ENCODE assay signal across 18 cellular contexts in genomic region chr6:14065350-14065749, GRCh38. TPM values are rescaled to one million over a fixed set of nuclear protein-coding genes. Genes with fewer than 3 reads are reported as not detected.
DNase-seq lines count a peak whose midpoint lies in the region; ATAC-seq, FAIRE-seq and TF ChIP-seq lines count a peak whose summit lies in the region.
"Had no signal": no experiment of that assay in that cellular context is flagged by ENCODE, and none has a peak within 500 bp of the region (broad histone marks: within the 10 kb centered on the region; RNA-seq: fewer than 3 reads in every experiment).

No MANE protein-coding gene starts in this region.

- no peak overlapping the region for H4K91ac ChIP-seq in H1 (replicated peaks; ENCODE audit: insufficient read length, low read length)

- H3K79me1 ChIP-seq in H1 (ENCODE audit: low read depth, low read length): no peaks in the 10 kb centered on the region

- H3K4me3 Mint-ChIP-seq in naive thymus-derived CD4-positive, alpha-beta T cell: no peak overlapping the region
- H3K4me3 Mint-ChIP-seq: CD4-positive, alpha-beta memory T cell; GM23338 had no signal

- no CpG with 5 or more reads among the region's 1 CpG for WGBS in H1 (ENCODE audit: extremely low coverage in 1 of 2, insufficient coverage in 1 of 2, insufficient read length in 1 of 2, insufficient replicate concordance in 2 of 2, low coverage in 1 of 2, low lambda C conversion rate in 2 of 2, missing lambda C conversion rate in 1 of 2), 2 experiments
- 77 to 90% methylated on average over 1 of the region's 1 CpG for WGBS in sigmoid colon, 2 donors
- 92 to 95% methylated on average over 1 of the region's 1 CpG for WGBS in thyroid gland, 2 donors

- no peak overlapping the region for H3K18ac ChIP-seq in H1 (ENCODE audit: extremely low read depth, low read length)

- intact Hi-C loops in sigmoid colon (cut with DNase I) (loop anchor here (5.0 to 10.0 kb wide), 2 partner anchors 273 to 731 kb away; no protein-coding TSS in a partner anchor), thyroid gland (cut with DNase I) (loop anchor here (5.0 to 10.0 kb wide), 2 partner anchors 158 to 271 kb away; no protein-coding TSS in a partner anchor)
- intact Hi-C loops in naive thymus-derived CD4-positive, alpha-beta T cell (cut with micrococcal nuclease): loop anchor here (5.0 to 10.0 kb wide), 5 partner anchors 77 to 1559 kb away; partner anchors contain the start of gene SIRT5 (in 1 of the 2)

- H3K9me3 ChIP-seq in HEK293 (ENCODE audit: control insufficient read depth, insufficient read depth, low read depth, low read length): peaks cover 3% of the 10 kb centered on the region; the same call in 1 of the 2 replicates
- H3K9me3 ChIP-seq in H1 (ENCODE audit: insufficient read depth in 2 of 2, low read depth in 1 of 2, low read length in 1 of 2): peaks cover 3 to 4% of the 10 kb centered on the region in 2 experiments; a peak in 1 of 4 replicates
- peaks cover 0 to 3% (median 0%) of the 10 kb centered on the region in 4 donors for H3K9me3 ChIP-seq in sigmoid colon
- no peaks in the 10 kb centered on the region for H3K9me3 ChIP-seq in naive thymus-derived CD4-positive, alpha-beta T cell (ENCODE audit: control insufficient read depth in 2 of 3, low read length in 3 of 3)
- H3K9me3 ChIP-seq in thyroid gland: no peaks in the 10 kb centered on the region
- H3K9me3 ChIP-seq: HAP-1 had no signal

- H4K20me1 ChIP-seq in H1 (replicated peaks in 1 of 2; ENCODE audit: control insufficient read depth in 1 of 2, insufficient read depth in 2 of 2, low read length in 2 of 2): no peaks in the 10 kb centered on the region

- 0 out of 2 replicates have a peak overlapping the region, but pooled peaks have one; percentile 19 for H2BK15ac ChIP-seq in H1 (ENCODE audit: low read length)

- no peak for ATAC-seq in naive thymus-derived CD4-positive, alpha-beta T cell
- ATAC-seq: GM23338 had no signal

- H3K27ac ChIP-seq in HEK293 (ENCODE audit: extremely low read depth, low read depth, low read length) (no peak overlapping the region), H1 (ENCODE audit: low read depth, low read length) (no peak overlapping the region), sigmoid colon (no peak overlapping the region), thyroid gland (no peak overlapping the region)
- H3K27ac ChIP-seq in naive thymus-derived CD4-positive, alpha-beta T cell (ENCODE audit: low read depth, low read length): no peak overlapping the region

- peaks cover 0 to 11% (median 3%) of the 10 kb centered on the region in 11 donors for H3K9me3 Mint-ChIP-seq in naive thymus-derived CD4-positive, alpha-beta T cell

- H3K36me3 Mint-ChIP-seq in naive thymus-derived CD4-positive, alpha-beta T cell: peaks cover 0 to 5% (median 0%) of the 10 kb centered on the region in 5 donors

- H4K5ac ChIP-seq in H1 (ENCODE audit: insufficient read length, low read depth, low read length): no peak overlapping the region

- peaks cover 5 to 25% (median 15%) of the 10 kb centered on the region in 5 donors for H3K27me3 Mint-ChIP-seq in naive thymus-derived CD4-positive, alpha-beta T cell

- no peak overlapping the region for H4K8ac ChIP-seq in H1 (ENCODE audit: extremely low read depth, insufficient read depth, low read length)

- no peak overlapping the region for H3K4me2 ChIP-seq in H1 (ENCODE audit: insufficient read depth in 1 of 2, low read depth in 2 of 2, low read length in 2 of 2)
- H3K4me2 ChIP-seq: GM23338 had no signal

- H3K9ac ChIP-seq in H1 (replicated peaks in 1 of 4; ENCODE audit: extremely low read depth in 1 of 4, low read depth in 3 of 4, low read length in 3 of 4): no peak overlapping the region

- FAIRE-seq in HTR-8/SVneo (lab: Jason Lieb, UNC) (peak; percentile 80), H1 (lab: Jason Lieb, UNC) (no peak)
- FAIRE-seq: GM12891, GM18507, H54 had no signal

- TF ChIP-seq EP300 in H1 (IDR thresholded peaks at IDR 0.05; ENCODE audit: borderline replicate concordance in 1 of 2, low read depth in 2 of 2, low read length in 2 of 2): no peak
- no peak for TF ChIP-seq EP300 in sigmoid colon (IDR thresholded peaks at IDR 0.05)

- no peak overlapping the region for H2AFZ ChIP-seq in H1 (ENCODE audit: low read length)
- H2AFZ ChIP-seq: GM23338 had no signal

- H3K23me2 ChIP-seq in H1 (ENCODE audit: low read depth, low read length): no peaks in the 10 kb centered on the region

- CTCF ChIA-PET in HEK293 (lab: Yijun Ruan, JAX): interaction anchor here (0.6 to 11.3 kb wide), 17 partner anchors 10 to 1154 kb away, joined by 3 to 353 read pairs (median 8); no protein-coding TSS in a partner anchor
- CTCF ChIA-PET in H1 (lab: Charles Lee; ENCODE audit: partially characterized antibody): interaction anchor here (1.0 to 8.3 kb wide), 13 partner anchors 8 to 191 kb away, joined by 3 to 193 read pairs (median 13); partner anchors contain the start of gene RNF182
- CTCF ChIA-PET in naive thymus-derived CD4-positive, alpha-beta T cell (lab: Charles Lee): interaction anchor here (0.6 to 2.3 kb wide), 8 partner anchors 10 to 270 kb away, joined by 3 to 13 read pairs (median 4); no protein-coding TSS in a partner anchor

- H3K4me1 Mint-ChIP-seq in naive thymus-derived CD4-positive, alpha-beta T cell: peaks cover 0 to 19% (median 0%) of the 10 kb centered on the region in 7 donors
- H3K4me1 Mint-ChIP-seq: GM23338 had no signal

- H3K36me3 ChIP-seq in HEK293 (ENCODE audit: control insufficient read depth in 2 of 2, insufficient read depth in 1 of 2, low read length in 2 of 2) (no peaks in the 10 kb centered on the region), H1 (ENCODE audit: control insufficient read depth in 2 of 4, insufficient read depth in 4 of 4, low read length in 3 of 4) (no peaks in the 10 kb centered on the region), sigmoid colon (no peaks in the 10 kb centered on the region), thyroid gland (no peaks in the 10 kb centered on the region)
- H3K36me3 ChIP-seq in naive thymus-derived CD4-positive, alpha-beta T cell (ENCODE audit: control insufficient read depth in 2 of 3, insufficient read depth in 3 of 3, low read length in 3 of 3): no peaks in the 10 kb centered on the region
- H3K36me3 ChIP-seq: HAP-1 had no signal

- no peaks in the 10 kb centered on the region for H3K4me1 ChIP-seq in HEK293 (ENCODE audit: control insufficient read depth, insufficient read depth, low read length)
- no peaks in the 10 kb centered on the region for H3K4me1 ChIP-seq in H1 (replicated peaks in 1 of 4; ENCODE audit: control insufficient read depth in 3 of 4, insufficient read depth in 4 of 4, low read length in 3 of 4)
- H3K4me1 ChIP-seq in sigmoid colon: no peaks in the 10 kb centered on the region
- H3K4me1 ChIP-seq in naive thymus-derived CD4-positive, alpha-beta T cell (ENCODE audit: control insufficient read depth in 2 of 2, insufficient read depth in 2 of 2, low read length in 2 of 2): no peaks in the 10 kb centered on the region
- H3K4me1 ChIP-seq in thyroid gland: no peaks in the 10 kb centered on the region

- no peak for TF ChIP-seq CTCF in HEK293 (tag by site-specific recombination; IDR thresholded peaks at IDR 0.05)
- no peak for TF ChIP-seq CTCF in H1 (IDR thresholded peaks at IDR 0.05; ENCODE audit: control extremely low read depth in 1 of 3, insufficient read depth in 1 of 3, low read depth in 1 of 3, low read length in 3 of 3)
- TF ChIP-seq CTCF in sigmoid colon (IDR thresholded peaks at IDR 0.05): no peak
- TF ChIP-seq CTCF in thyroid gland (IDR thresholded peaks at IDR 0.05): no peak

- TF ChIP-seq POLR2A in H1 (IDR thresholded peaks at IDR 0.05; ENCODE audit: control extremely low read depth in 1 of 2, low read depth in 2 of 2, low read length in 2 of 2) (no peak), sigmoid colon (IDR thresholded peaks at IDR 0.05) (no peak), thyroid gland (IDR thresholded peaks at IDR 0.05) (no peak)

- no peak overlapping the region for H2BK5ac ChIP-seq in H1 (ENCODE audit: low read depth, low read length)

- H2AK5ac ChIP-seq in H1 (ENCODE audit: low read depth, low read length): no peak overlapping the region

- H3K4me3 ChIP-seq in HEK293 (ENCODE audit: low read depth, low read length) (no peak overlapping the region), H1 (ENCODE audit: extremely low read depth in 1 of 4, insufficient read depth in 2 of 4, low read depth in 3 of 4, low read length in 4 of 4) (no peak overlapping the region), sigmoid colon (no peak overlapping the region), thyroid gland (replicated peaks in 1 of 3) (no peak overlapping the region)
- no peak overlapping the region for H3K4me3 ChIP-seq in naive thymus-derived CD4-positive, alpha-beta T cell (ENCODE audit: low read length)
- H3K4me3 ChIP-seq: GM23338, HAP-1 had no signal

- no peak overlapping the region for H2BK12ac ChIP-seq in H1 (ENCODE audit: low read depth, low read length)

- H2BK120ac ChIP-seq in H1 (replicated peaks; ENCODE audit: low read depth, low read length): no peak overlapping the region

- TF ChIP-seq RAD21 in H1 (IDR thresholded peaks at IDR 0.05 in 1 of 2, conservative IDR thresholded peaks at IDR 0.05 in 1 of 2; ENCODE audit: low read depth in 2 of 2, low read length in 2 of 2): no peak

- POLR2A ChIA-PET in HEK293 (lab: Yijun Ruan, JAX) (interaction anchor here (0.5 kb wide), 1 partner anchor 33 kb away, joined by 3 read pairs; no protein-coding TSS in a partner anchor), H1 (lab: Charles Lee; ENCODE audit: partially characterized antibody) (no interaction called here)
- POLR2A ChIA-PET in naive thymus-derived CD4-positive, alpha-beta T cell (lab: Charles Lee): interaction anchor here (1.0 kb wide), 1 partner anchor 11 kb away, joined by 3 read pairs; no protein-coding TSS in a partner anchor

- no peak for DNase-seq in HTR-8/SVneo (ENCODE audit: insufficient read length, low spot score)
- no peak for DNase-seq in H1 (ENCODE audit: low read depth in 1 of 2, low spot score in 2 of 2)
- DNase-seq in sigmoid colon: no peak
- DNase-seq in naive thymus-derived CD4-positive, alpha-beta T cell: no peak
- DNase-seq in thyroid gland: no peak
- DNase-seq: C1 segment of cervical spinal cord; Calu3; CD4-positive, alpha-beta memory T cell; COR-L47; DMS53; DMS79 treated with DMSO at 0.1 percent for 48 hours; GF-D8 had no signal

- H3K23ac ChIP-seq in H1 (ENCODE audit: insufficient read length): no peak overlapping the region

- H3K14ac ChIP-seq in H1 (ENCODE audit: insufficient read length): no peak overlapping the region

- H3K4ac ChIP-seq in H1 (replicated peaks; ENCODE audit: insufficient read length, low read depth, low read length): no peak overlapping the region

- no peak overlapping the region for H2BK20ac ChIP-seq in H1 (ENCODE audit: low read length)

- H3K27ac Mint-ChIP-seq in naive thymus-derived CD4-positive, alpha-beta T cell: no peak overlapping the region
- H3K27ac Mint-ChIP-seq: CD4-positive, alpha-beta memory T cell; GM23338 had no signal

- H3K79me2 ChIP-seq in H1 (ENCODE audit: control insufficient read depth in 1 of 2, insufficient read depth in 2 of 2, low read length in 2 of 2): no peaks in the 10 kb centered on the region

- H3K56ac ChIP-seq in H1 (replicated peaks; ENCODE audit: insufficient read length, low read depth, low read length): no peak overlapping the region

- no peaks in the 10 kb centered on the region for H3K27me3 ChIP-seq in H1 (replicated peaks in 1 of 4; ENCODE audit: control insufficient read depth in 3 of 4, extremely low read depth in 1 of 4, insufficient read depth in 3 of 4, low read length in 3 of 4)
- no peaks in the 10 kb centered on the region for H3K27me3 ChIP-seq in sigmoid colon
- no peaks in the 10 kb centered on the region for H3K27me3 ChIP-seq in naive thymus-derived CD4-positive, alpha-beta T cell (ENCODE audit: control insufficient read depth in 2 of 2, insufficient read depth in 2 of 2, low read length in 2 of 2)
- no peaks in the 10 kb centered on the region for H3K27me3 ChIP-seq in thyroid gland

RNA-seq across cellular contexts. Expression of gene CD83, which starts 52.2 kb away (rescaled TPM):
- total RNA-seq in H1 (2021; fragmentation: NEBNext Ultra II Directional; extraction: Animal tissue kit (Norgen Biotek cat#: 25700)): 8.5 and 8.8 TPM in 2 replicates
- 2.8 and 4.6 TPM in 2 replicates for polyA plus RNA-seq in H1 (2011; rRNA removed)
- polyA plus RNA-seq in H1 (2011; cell fraction: cytosol; rRNA removed): 4.8 TPM
- 2.9 TPM for polyA plus RNA-seq in H1 (2011; cell fraction: nucleus; rRNA removed)
- polyA plus RNA-seq in H1 (2012, experiment 1 of 2): 7.1 to 9.9 TPM (median 7.6 TPM) in 4 replicates
- 5.9 TPM for polyA plus RNA-seq in H1 (2012, experiment 2 of 2)
- 9.0 TPM for polyA plus RNA-seq in H1 (2013, experiment 1 of 2)
- polyA plus RNA-seq in H1 (2013, experiment 2 of 2): 11.7 TPM
- polyA minus RNA-seq in H1 (2011; rRNA and poly(A)+ RNA removed): 3.6 and 4.6 TPM in 2 replicates
- polyA minus RNA-seq in H1 (2011; cell fraction: cytosol; rRNA and poly(A)+ RNA removed): 2.1 TPM
- 4.2 TPM for polyA minus RNA-seq in H1 (2011; cell fraction: nucleus; rRNA and poly(A)+ RNA removed)
- 1 to 10 TPM; 1.1 to 3.0 (median 1.4) TPM for total RNA-seq in sigmoid colon
- polyA plus RNA-seq in sigmoid colon: 10 to 100 TPM in 1 of 3 donors, 1 to 10 TPM in 1, under 1 TPM in 1; 0.60 to 16.0 (median 3.5) TPM
- total RNA-seq in naive thymus-derived CD4-positive, alpha-beta T cell: 100 to 1,000 TPM in 1 of 5 experiments, 10 to 100 TPM in 2, 1 to 10 TPM in 2; 5.0 to 113 (median 18.3) TPM
- polyA plus RNA-seq in naive thymus-derived CD4-positive, alpha-beta T cell: 1 to 10 TPM; 1.9 to 2.0 TPM
- 1 to 10 TPM; 3.0 to 4.7 (median 3.4) TPM for total RNA-seq in thyroid gland
